ENCODE assay signal across 1 cellular context in the genomic region with DNA sequence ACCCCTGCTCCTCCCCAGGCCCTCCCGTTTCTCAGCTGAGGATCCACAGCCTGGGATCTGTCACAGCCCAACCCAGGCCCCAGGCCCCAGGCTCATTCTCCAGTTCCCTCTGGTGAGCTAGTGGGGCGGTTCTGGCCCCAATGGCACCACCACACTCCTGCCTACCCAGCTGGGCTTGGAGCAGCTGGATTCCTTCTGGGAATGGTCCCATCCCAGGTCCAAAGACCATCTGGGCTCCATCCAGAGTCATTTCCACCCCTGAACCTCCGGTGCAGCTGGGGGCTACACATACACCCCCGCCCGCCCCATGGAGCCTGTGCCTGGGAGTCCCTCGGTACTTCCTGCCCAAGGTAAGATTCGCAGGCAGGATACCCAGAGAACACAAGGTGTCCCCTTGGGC.
TF ChIP-seq lines count a peak whose summit lies in the region.

No MANE protein-coding gene starts in this region.

TF ChIP-seq in HepG2, 621 proteins besides CTCF, POLR2A, EP300 and RAD21 (continued from another document and continues in another):
- TF ChIP-seq MEF2D (CRISPR knock-in tag; IDR thresholded peaks at IDR 0.05) (no peak), NFYB (CRISPR knock-in tag; IDR thresholded peaks at IDR 0.05) (no peak), PAX8 (CRISPR knock-in tag; IDR thresholded peaks at IDR 0.05; ENCODE audit: borderline replicate concordance) (no peak), HNF4A (CRISPR knock-in tag; IDR thresholded peaks at IDR 0.05) (0 out of 2 replicates have a peak, but pooled peaks have one; percentile 7), SP4 (CRISPR knock-in tag; IDR thresholded peaks at IDR 0.05) (no peak), ZNF562 (CRISPR knock-in tag; IDR thresholded peaks at IDR 0.05; ENCODE audit: borderline replicate concordance) (no peak), CBX2 (IDR thresholded peaks at IDR 0.05; ENCODE audit: low read depth, low read length) (no peak), CBX2 (CRISPR knock-in tag; IDR thresholded peaks at IDR 0.05; ENCODE audit: low read depth) (no peak), SMC3 (IDR thresholded peaks at IDR 0.05; ENCODE audit: low read length) (no peak), ZNF850 (CRISPR knock-in tag; conservative IDR thresholded peaks at IDR 0.05) (no peak), RELA (CRISPR knock-in tag; IDR thresholded peaks at IDR 0.05) (no peak), ZNF879 (CRISPR knock-in tag; IDR thresholded peaks at IDR 0.05) (no peak), ZNF580 (CRISPR knock-in tag; IDR thresholded peaks at IDR 0.05; ENCODE audit: borderline replicate concordance, low read depth) (no peak), SRSF1 (optimal IDR thresholded peaks at IDR 0.05; ENCODE audit: low read depth, low read length) (no peak), PAWR (CRISPR knock-in tag; IDR thresholded peaks at IDR 0.05; ENCODE audit: borderline replicate concordance) (no peak), SP140L (CRISPR knock-in tag; IDR thresholded peaks at IDR 0.05; ENCODE audit: borderline replicate concordance) (no peak), ZSCAN21 (CRISPR knock-in tag; IDR thresholded peaks at IDR 0.05; ENCODE audit: borderline replicate concordance) (no peak), BRD4 (CRISPR knock-in tag; IDR thresholded peaks at IDR 0.05) (no peak), ZNF10 (CRISPR knock-in tag; IDR thresholded peaks at IDR 0.05; ENCODE audit: borderline replicate concordance, low read depth) (no peak), ZNF557 (CRISPR knock-in tag; IDR thresholded peaks at IDR 0.05) (no peak), GFI1 (CRISPR knock-in tag; IDR thresholded peaks at IDR 0.05; ENCODE audit: borderline replicate concordance) (no peak), HNRNPUL1 (IDR thresholded peaks at IDR 0.05; ENCODE audit: low read depth, low read length) (no peak), SOX6 (IDR thresholded peaks at IDR 0.05) (no peak), SOX6 (CRISPR knock-in tag; IDR thresholded peaks at IDR 0.05) (no peak), ZNF260 (CRISPR knock-in tag; IDR thresholded peaks at IDR 0.05; ENCODE audit: borderline replicate concordance, low read depth) (no peak), MIXL1 (CRISPR knock-in tag; IDR thresholded peaks at IDR 0.05) (no peak), ETV5 (CRISPR knock-in tag; IDR thresholded peaks at IDR 0.05; ENCODE audit: borderline replicate concordance) (peak; percentile 44; the same call in 1 of the 2 replicates), FOXC1 (CRISPR knock-in tag; IDR thresholded peaks at IDR 0.05; ENCODE audit: borderline replicate concordance) (no peak), ZNF318 (CRISPR knock-in tag; IDR thresholded peaks at IDR 0.05) (no peak), ASH2L (IDR thresholded peaks at IDR 0.05; ENCODE audit: insufficient read length, low read depth, low read length) (no peak), ZNF607 (CRISPR knock-in tag; IDR thresholded peaks at IDR 0.05; ENCODE audit: borderline replicate concordance) (no peak), MED1 (CRISPR knock-in tag; IDR thresholded peaks at IDR 0.05) (peak; percentile 48; the same call in 1 of the 2 replicates), ISL2 (CRISPR knock-in tag; IDR thresholded peaks at IDR 0.05) (no peak), CSRNP2 (CRISPR knock-in tag; conservative IDR thresholded peaks at IDR 0.05; ENCODE audit: low read depth) (no peak)
- TF ChIP-seq, protein P1, sequence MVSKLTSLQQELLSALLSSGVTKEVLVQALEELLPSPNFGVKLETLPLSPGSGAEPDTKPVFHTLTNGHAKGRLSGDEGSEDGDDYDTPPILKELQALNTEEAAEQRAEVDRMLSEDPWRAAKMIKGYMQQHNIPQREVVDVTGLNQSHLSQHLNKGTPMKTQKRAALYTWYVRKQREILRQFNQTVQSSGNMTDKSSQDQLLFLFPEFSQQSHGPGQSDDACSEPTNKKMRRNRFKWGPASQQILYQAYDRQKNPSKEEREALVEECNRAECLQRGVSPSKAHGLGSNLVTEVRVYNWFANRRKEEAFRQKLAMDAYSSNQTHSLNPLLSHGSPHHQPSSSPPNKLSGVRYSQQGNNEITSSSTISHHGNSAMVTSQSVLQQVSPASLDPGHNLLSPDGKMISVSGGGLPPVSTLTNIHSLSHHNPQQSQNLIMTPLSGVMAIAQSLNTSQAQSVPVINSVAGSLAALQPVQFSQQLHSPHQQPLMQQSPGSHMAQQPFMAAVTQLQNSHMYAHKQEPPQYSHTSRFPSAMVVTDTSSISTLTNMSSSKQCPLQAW (CRISPR knock-in tag; IDR thresholded peaks at IDR 0.05), result no peak
- TF ChIP-seq, protein P2, sequence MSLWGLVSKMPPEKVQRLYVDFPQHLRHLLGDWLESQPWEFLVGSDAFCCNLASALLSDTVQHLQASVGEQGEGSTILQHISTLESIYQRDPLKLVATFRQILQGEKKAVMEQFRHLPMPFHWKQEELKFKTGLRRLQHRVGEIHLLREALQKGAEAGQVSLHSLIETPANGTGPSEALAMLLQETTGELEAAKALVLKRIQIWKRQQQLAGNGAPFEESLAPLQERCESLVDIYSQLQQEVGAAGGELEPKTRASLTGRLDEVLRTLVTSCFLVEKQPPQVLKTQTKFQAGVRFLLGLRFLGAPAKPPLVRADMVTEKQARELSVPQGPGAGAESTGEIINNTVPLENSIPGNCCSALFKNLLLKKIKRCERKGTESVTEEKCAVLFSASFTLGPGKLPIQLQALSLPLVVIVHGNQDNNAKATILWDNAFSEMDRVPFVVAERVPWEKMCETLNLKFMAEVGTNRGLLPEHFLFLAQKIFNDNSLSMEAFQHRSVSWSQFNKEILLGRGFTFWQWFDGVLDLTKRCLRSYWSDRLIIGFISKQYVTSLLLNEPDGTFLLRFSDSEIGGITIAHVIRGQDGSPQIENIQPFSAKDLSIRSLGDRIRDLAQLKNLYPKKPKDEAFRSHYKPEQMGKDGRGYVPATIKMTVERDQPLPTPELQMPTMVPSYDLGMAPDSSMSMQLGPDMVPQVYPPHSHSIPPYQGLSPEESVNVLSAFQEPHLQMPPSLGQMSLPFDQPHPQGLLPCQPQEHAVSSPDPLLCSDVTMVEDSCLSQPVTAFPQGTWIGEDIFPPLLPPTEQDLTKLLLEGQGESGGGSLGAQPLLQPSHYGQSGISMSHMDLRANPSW (CRISPR knock-in tag; IDR thresholded peaks at IDR 0.05; ENCODE audit: borderline replicate concordance), result no peak
- TF ChIP-seq, protein P3, sequence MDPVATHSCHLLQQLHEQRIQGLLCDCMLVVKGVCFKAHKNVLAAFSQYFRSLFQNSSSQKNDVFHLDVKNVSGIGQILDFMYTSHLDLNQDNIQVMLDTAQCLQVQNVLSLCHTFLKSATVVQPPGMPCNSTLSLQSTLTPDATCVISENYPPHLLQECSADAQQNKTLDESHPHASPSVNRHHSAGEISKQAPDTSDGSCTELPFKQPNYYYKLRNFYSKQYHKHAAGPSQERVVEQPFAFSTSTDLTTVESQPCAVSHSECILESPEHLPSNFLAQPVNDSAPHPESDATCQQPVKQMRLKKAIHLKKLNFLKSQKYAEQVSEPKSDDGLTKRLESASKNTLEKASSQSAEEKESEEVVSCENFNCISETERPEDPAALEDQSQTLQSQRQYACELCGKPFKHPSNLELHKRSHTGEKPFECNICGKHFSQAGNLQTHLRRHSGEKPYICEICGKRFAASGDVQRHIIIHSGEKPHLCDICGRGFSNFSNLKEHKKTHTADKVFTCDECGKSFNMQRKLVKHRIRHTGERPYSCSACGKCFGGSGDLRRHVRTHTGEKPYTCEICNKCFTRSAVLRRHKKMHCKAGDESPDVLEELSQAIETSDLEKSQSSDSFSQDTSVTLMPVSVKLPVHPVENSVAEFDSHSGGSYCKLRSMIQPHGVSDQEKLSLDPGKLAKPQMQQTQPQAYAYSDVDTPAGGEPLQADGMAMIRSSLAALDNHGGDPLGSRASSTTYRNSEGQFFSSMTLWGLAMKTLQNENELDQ (CRISPR knock-in tag; IDR thresholded peaks at IDR 0.05; ENCODE audit: borderline replicate concordance), result no peak
- TF ChIP-seq, protein P4, sequence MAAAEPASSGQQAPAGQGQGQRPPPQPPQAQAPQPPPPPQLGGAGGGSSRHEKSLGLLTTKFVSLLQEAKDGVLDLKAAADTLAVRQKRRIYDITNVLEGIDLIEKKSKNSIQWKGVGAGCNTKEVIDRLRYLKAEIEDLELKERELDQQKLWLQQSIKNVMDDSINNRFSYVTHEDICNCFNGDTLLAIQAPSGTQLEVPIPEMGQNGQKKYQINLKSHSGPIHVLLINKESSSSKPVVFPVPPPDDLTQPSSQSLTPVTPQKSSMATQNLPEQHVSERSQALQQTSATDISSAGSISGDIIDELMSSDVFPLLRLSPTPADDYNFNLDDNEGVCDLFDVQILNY (CRISPR knock-in tag; conservative IDR thresholded peaks at IDR 0.05), result no peak
- TF ChIP-seq, protein P5, sequence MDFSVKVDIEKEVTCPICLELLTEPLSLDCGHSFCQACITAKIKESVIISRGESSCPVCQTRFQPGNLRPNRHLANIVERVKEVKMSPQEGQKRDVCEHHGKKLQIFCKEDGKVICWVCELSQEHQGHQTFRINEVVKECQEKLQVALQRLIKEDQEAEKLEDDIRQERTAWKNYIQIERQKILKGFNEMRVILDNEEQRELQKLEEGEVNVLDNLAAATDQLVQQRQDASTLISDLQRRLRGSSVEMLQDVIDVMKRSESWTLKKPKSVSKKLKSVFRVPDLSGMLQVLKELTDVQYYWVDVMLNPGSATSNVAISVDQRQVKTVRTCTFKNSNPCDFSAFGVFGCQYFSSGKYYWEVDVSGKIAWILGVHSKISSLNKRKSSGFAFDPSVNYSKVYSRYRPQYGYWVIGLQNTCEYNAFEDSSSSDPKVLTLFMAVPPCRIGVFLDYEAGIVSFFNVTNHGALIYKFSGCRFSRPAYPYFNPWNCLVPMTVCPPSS (IDR thresholded peaks at IDR 0.05), result no peak
